In genomic region chr16:15509593-15510520, GRCh38 we compare ENCODE assay signal across 8 cellular contexts.
DNase-seq lines count a peak whose midpoint lies in the region; ATAC-seq, FAIRE-seq and TF ChIP-seq lines count a peak whose summit lies in the region.

No MANE protein-coding gene starts in this region.

- no peak overlapping the region for H3K9ac ChIP-seq in endothelial cell of umbilical vein (replicated peaks; ENCODE audit: extremely low read depth, insufficient read depth, low read length)

- dilution Hi-C loops in endothelial cell of umbilical vein (cut with MboI; ENCODE audit: extremely low pct_ligation_motif_present, low sequenced_read_pairs): no loop called here

- 78 to 80% methylated on average over 19 of the region's 19 CpGs for WGBS in heart right ventricle, 2 donors

- H3K9me1 ChIP-seq in endothelial cell of umbilical vein (replicated peaks; ENCODE audit: control insufficient read depth, extremely low read depth, insufficient read depth, low read length): no peaks in the 10 kb centered on the region

- no peaks in the 10 kb centered on the region for H3K9me3 ChIP-seq in cardiac muscle cell (ENCODE audit: low read depth)
- no peaks in the 10 kb centered on the region for H3K9me3 ChIP-seq in heart right ventricle
- H3K9me3 ChIP-seq in endothelial cell of umbilical vein (replicated peaks; ENCODE audit: control insufficient read depth, insufficient read depth, low read length): no peaks in the 10 kb centered on the region
- H3K9me3 ChIP-seq in vagina: no peaks in the 10 kb centered on the region

- DNase-seq in cardiac muscle cell (ENCODE audit: low read depth in 1 of 2, low spot score in 1 of 2) (peak in 1 of 2 donors; percentile 33), heart right ventricle (no peak), SK-N-DZ (ENCODE audit: low spot score) (peak; percentile 40), endothelial cell of umbilical vein (ENCODE audit: low read depth, low spot score) (no peak), vagina (ENCODE audit: extremely low spot score in 2 of 2) (no peak), kidney tubule cell (ENCODE audit: low spot score) (no peak), NCI-H187 (lab: John Stamatoyannopoulos, UW) (no peak), Kasumi-1 (lab: John Stamatoyannopoulos, UW) (no peak)

- no peaks in the 10 kb centered on the region for H3K4me1 ChIP-seq in cardiac muscle cell (ENCODE audit: low read depth)
- H3K4me1 ChIP-seq in heart right ventricle: peaks cover 0 to 18% (median 10%) of the 10 kb centered on the region in 9 donors
- H3K4me1 ChIP-seq in endothelial cell of umbilical vein (ENCODE audit: control insufficient read depth, extremely low read depth, insufficient read depth, low read length): no peaks in the 10 kb centered on the region
- H3K4me1 ChIP-seq in vagina: peaks cover 16% of the 10 kb centered on the region

- H3K79me2 ChIP-seq in endothelial cell of umbilical vein (ENCODE audit: control insufficient read depth, insufficient read depth, low read length): no peaks in the 10 kb centered on the region

- no TSS peak for BruUV-seq in endothelial cell of umbilical vein (replicated peaks; lab: Mats Ljungman, UMichigan)

- H4K20me1 ChIP-seq in endothelial cell of umbilical vein (replicated peaks; ENCODE audit: control insufficient read depth, extremely low read depth, insufficient read depth, low read length): no peaks in the 10 kb centered on the region

- H3K27me3 ChIP-seq in cardiac muscle cell (no peaks in the 10 kb centered on the region), heart right ventricle (no peaks in the 10 kb centered on the region), endothelial cell of umbilical vein (ENCODE audit: control insufficient read depth in 2 of 2, insufficient read depth in 2 of 2, low read length in 2 of 2) (no peaks in the 10 kb centered on the region), vagina (no peaks in the 10 kb centered on the region)

- H3K4me2 ChIP-seq in endothelial cell of umbilical vein (ENCODE audit: insufficient read depth, low read length): no peak overlapping the region

- H3K4me3 ChIP-seq in cardiac muscle cell: no peak overlapping the region
- no peak overlapping the region for H3K4me3 ChIP-seq in heart right ventricle
- no peak overlapping the region for H3K4me3 ChIP-seq in endothelial cell of umbilical vein (replicated peaks in 1 of 3; ENCODE audit: insufficient read depth in 1 of 3, low read depth in 1 of 3, low read length in 3 of 3)
- no peak overlapping the region for H3K4me3 ChIP-seq in vagina

- FAIRE-seq in endothelial cell of umbilical vein (lab: Jason Lieb, UNC): peak; percentile 67

- no peak for ATAC-seq in heart right ventricle

- POLR2A ChIA-PET in endothelial cell of umbilical vein (lab: Charles Lee): no interaction called here

- CTCF ChIA-PET in endothelial cell of umbilical vein (lab: Charles Lee): interaction anchor here (0.9 to 1.2 kb wide), 2 partner anchors 12 to 82 kb away, joined by 3 read pairs; no protein-coding TSS in a partner anchor

- H3K36me3 ChIP-seq in cardiac muscle cell (no peaks in the 10 kb centered on the region), heart right ventricle (no peaks in the 10 kb centered on the region), endothelial cell of umbilical vein (ENCODE audit: control insufficient read depth in 2 of 2, extremely low read depth in 1 of 2, insufficient read depth in 2 of 2, low read length in 2 of 2) (no peaks in the 10 kb centered on the region), vagina (no peaks in the 10 kb centered on the region)

- TF ChIP-seq CTCF in cardiac muscle cell (IDR thresholded peaks at IDR 0.05; ENCODE audit: low read depth, low read length): peak; percentile 9
- TF ChIP-seq CTCF in heart right ventricle (IDR thresholded peaks at IDR 0.05): no peak
- no peak for TF ChIP-seq CTCF in endothelial cell of umbilical vein (IDR thresholded peaks at IDR 0.05; ENCODE audit: extremely low read depth in 1 of 2, insufficient read depth in 1 of 2, low read depth in 1 of 2, low read length in 2 of 2)
- no peak for TF ChIP-seq CTCF in vagina (IDR thresholded peaks at IDR 0.05)

- TF ChIP-seq POLR2A in endothelial cell of umbilical vein (IDR thresholded peaks at IDR 0.05; ENCODE audit: low read depth, low read length): no peak
- no peak for TF ChIP-seq POLR2A in vagina (IDR thresholded peaks at IDR 0.05)

- H3K27ac ChIP-seq in cardiac muscle cell (no peak overlapping the region), heart right ventricle (no peak overlapping the region), endothelial cell of umbilical vein (ENCODE audit: insufficient read depth, low read depth, low read length) (no peak overlapping the region), vagina (peak overlapping the region; percentile 11)

- H2AFZ ChIP-seq in endothelial cell of umbilical vein (ENCODE audit: low read depth, low read length): no peak overlapping the region

- intact Hi-C loops in heart right ventricle (cut with DNase I): loop anchor here in 1 of 10 donors (10.0 kb wide), 1 partner anchor 65 kb away; no protein-coding TSS in a partner anchor
- intact Hi-C loops in endothelial cell of umbilical vein (cut with micrococcal nuclease): no loop called here
- intact Hi-C loops in vagina (cut with DNase I): loop anchor here (10.0 kb wide), 2 partner anchors 65 to 75 kb away; partner anchors contain the start of gene BMERB1

TF ChIP-seq in endothelial cell of umbilical vein, 7 proteins besides CTCF, POLR2A, EP300 and RAD21:
- TF ChIP-seq GATA2 (IDR thresholded peaks at IDR 0.05; ENCODE audit: insufficient read depth, insufficient read length, low read depth, low read length): no peak
- TF ChIP-seq MAX (IDR thresholded peaks at IDR 0.05; ENCODE audit: insufficient read depth, insufficient read length): no peak
- TF ChIP-seq MYC (IDR thresholded peaks at IDR 0.05; ENCODE audit: low read depth, low read length): no peak
- TF ChIP-seq POLR2AphosphoS5 (IDR thresholded peaks at IDR 0.05; ENCODE audit: insufficient read depth, low read depth, low read length): no peak
- no peak for TF ChIP-seq FOS (IDR thresholded peaks at IDR 0.05; ENCODE audit: borderline replicate concordance, insufficient read depth, low read length)
- no peak for TF ChIP-seq JUN (IDR thresholded peaks at IDR 0.05; ENCODE audit: borderline replicate concordance, insufficient read depth, insufficient read length, low read depth)
- TF ChIP-seq EZH2 (IDR thresholded peaks at IDR 0.05; ENCODE audit: borderline replicate concordance, low read depth, low read length, severe bottlenecking): no peak
